Comparison of ENCODE assay signal across 10 cellular contexts in genomic region chr20:13262302-13262650, GRCh38. TPM values are rescaled to one million over a fixed set of nuclear protein-coding genes. Genes with fewer than 3 reads are reported as not detected.
"Had no signal": no experiment of that assay in that cellular context is flagged by ENCODE, and none has a peak within 500 bp of the region (broad histone marks: within the 10 kb centered on the region; RNA-seq: fewer than 3 reads in every experiment).

No MANE protein-coding gene starts in this region.

- H3K4me3 ChIP-seq: esophagus muscularis mucosa, tibial nerve had no signal

- H3K4me3 Mint-ChIP-seq: activated naive CD8-positive, alpha-beta T cell; activated T-helper 1 cell treated with anti-CD3 and anti-CD28 coated beads, Interleukin-12 subunit alpha, Interleukin-12 subunit beta, Interleukin-2, Interleukin-4 antibody, amounts not matched to agents 30 ng/mL and 10 ng/mL and 1 ng/mL, durations not matched to agents 14 hours and 24 hours and 36 hours; dendritic cell treated with granulocyte-macrophage colony-stimulating factor and Interleukin-4, amounts not matched to agents 40 ng/mL and 50 ng/mL, for 4 days; nephron; T-helper 17 cell had no signal

- DNase-seq: cerebellar nuclear complex had no signal

- H3K27ac Mint-ChIP-seq: activated naive CD8-positive, alpha-beta T cell; activated T-helper 1 cell treated with anti-CD3 and anti-CD28 coated beads, Interleukin-12 subunit alpha, Interleukin-12 subunit beta, Interleukin-2, Interleukin-4 antibody, amounts not matched to agents 30 ng/mL and 10 ng/mL and 1 ng/mL, durations not matched to agents 14 hours and 24 hours and 36 hours; dendritic cell treated with granulocyte-macrophage colony-stimulating factor and Interleukin-4, amounts not matched to agents 40 ng/mL and 50 ng/mL, for 4 days had no signal

- H3K27ac ChIP-seq: esophagus muscularis mucosa, tibial nerve had no signal

- H3K27me3 ChIP-seq: esophagus muscularis mucosa, tibial nerve had no signal

- H3K27me3 Mint-ChIP-seq: activated naive CD8-positive, alpha-beta T cell; dendritic cell treated with granulocyte-macrophage colony-stimulating factor and Interleukin-4, amounts not matched to agents 40 ng/mL and 50 ng/mL, for 4 days; T-helper 17 cell had no signal

- H3K9me3 ChIP-seq: esophagus muscularis mucosa, tibial nerve had no signal

- H3K4me1 ChIP-seq: esophagus muscularis mucosa, tibial nerve had no signal

- H3K9me3 Mint-ChIP-seq: activated T-helper 1 cell treated with anti-CD3 and anti-CD28 coated beads, Interleukin-12 subunit alpha, Interleukin-12 subunit beta, Interleukin-2, Interleukin-4 antibody, amounts not matched to agents 30 ng/mL and 10 ng/mL and 1 ng/mL, durations not matched to agents 14 hours and 24 hours and 36 hours; dendritic cell treated with granulocyte-macrophage colony-stimulating factor and Interleukin-4, amounts not matched to agents 40 ng/mL and 50 ng/mL, for 4 days; nephron had no signal

- FAIRE-seq: urothelium cell line had no signal

- H3K36me3 ChIP-seq: esophagus muscularis mucosa, tibial nerve had no signal

RNA-seq across cellular contexts. Expression of gene ISM1, which starts 41.2 kb away (rescaled TPM):
- total RNA-seq: bronchial epithelial cell had no signal
